In the genomic region with DNA sequence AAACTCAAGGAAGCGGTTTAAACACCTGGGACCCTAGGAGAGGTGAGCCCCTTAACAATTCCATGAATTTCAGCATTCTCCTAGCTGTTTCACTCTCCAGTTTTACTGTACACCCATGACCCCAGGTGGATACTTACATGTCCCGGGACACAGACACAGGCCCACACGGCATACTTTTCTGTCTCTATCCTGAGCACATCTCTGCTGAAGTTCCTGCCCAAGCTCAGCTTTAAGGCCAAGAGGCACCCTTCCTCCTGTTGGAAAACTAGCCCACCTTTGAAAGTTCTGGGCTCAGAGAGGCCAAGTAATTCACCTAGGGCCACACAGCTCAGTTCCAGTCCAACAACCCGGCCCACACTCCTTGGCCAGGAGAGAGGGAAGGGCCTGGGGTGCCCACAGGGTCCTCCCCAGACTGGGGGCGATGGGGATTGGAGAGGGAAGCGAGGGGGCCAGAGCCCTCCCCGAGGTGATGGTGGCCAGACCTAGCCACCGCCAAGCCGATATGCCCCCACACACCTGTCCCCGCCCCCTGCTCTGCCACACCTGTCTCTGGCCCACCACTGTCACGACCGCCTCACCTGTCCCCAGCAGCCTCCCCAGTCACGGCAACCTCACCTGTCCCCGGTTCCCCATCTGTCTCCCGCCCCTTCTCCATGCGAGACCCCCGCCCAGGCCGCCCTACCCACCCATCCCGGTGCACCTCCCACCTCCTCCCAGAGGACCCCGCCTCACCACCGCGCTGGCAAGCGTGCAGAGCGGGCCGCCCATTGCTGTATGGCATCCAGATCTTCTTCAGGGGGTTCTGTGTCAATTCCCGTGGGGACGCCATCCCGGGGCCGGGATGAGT, we compare ENCODE assay signal across 8 cellular contexts. TPM values are rescaled to one million over a fixed set of nuclear protein-coding genes. Genes with fewer than 3 reads are reported as not detected.
A peak's percentile ranks its signal among the peaks of the same experiment; 100 is the strongest.
DNase-seq lines count a peak whose midpoint lies in the region; ATAC-seq and TF ChIP-seq lines count a peak whose summit lies in the region.

No MANE protein-coding gene starts in this region.

- H3K9me3 Mint-ChIP-seq in central memory CD8-positive, alpha-beta T cell: no peaks in the 10 kb centered on the region
- no peaks in the 10 kb centered on the region for H3K9me3 Mint-ChIP-seq in naive thymus-derived CD4-positive, alpha-beta T cell

- H3K27me3 ChIP-seq in BJ (ENCODE audit: control insufficient read depth, insufficient read depth, low read length): no peaks in the 10 kb centered on the region
- H3K27me3 ChIP-seq in naive thymus-derived CD4-positive, alpha-beta T cell (ENCODE audit: control insufficient read depth in 2 of 2, insufficient read depth in 2 of 2, low read length in 2 of 2): no peaks in the 10 kb centered on the region

- intact Hi-C loops in naive thymus-derived CD4-positive, alpha-beta T cell (cut with micrococcal nuclease): loop anchor here (1.0 to 10.0 kb wide), 20 partner anchors 41 to 1579 kb away; partner anchors contain the start of genes CDC25A (in 2 of the 2), NDUFAF3 (in 2 of the 2), WDR6 (in 2 of the 2) and CCDC12 (in 1 of the 2)

- peaks cover 5 to 10% of the 10 kb centered on the region in 2 donors for H3K4me1 ChIP-seq in naive thymus-derived CD4-positive, alpha-beta T cell (ENCODE audit: control insufficient read depth in 2 of 2, insufficient read depth in 2 of 2, low read length in 2 of 2)

- H3K4me1 Mint-ChIP-seq in central memory CD8-positive, alpha-beta T cell: peaks cover 32% of the 10 kb centered on the region
- H3K4me1 Mint-ChIP-seq in naive thymus-derived CD4-positive, alpha-beta T cell: peaks cover 11 to 66% (median 24%) of the 10 kb centered on the region in 7 donors

- peak overlapping the region; percentile 88 for H3K27ac Mint-ChIP-seq in central memory CD8-positive, alpha-beta T cell (ENCODE audit: low read depth)
- H3K27ac Mint-ChIP-seq in naive thymus-derived CD4-positive, alpha-beta T cell: peak overlapping the region; percentile 62 to 90 (median 80)

- peaks cover 6% of the 10 kb centered on the region; the same call in 1 of the 2 replicates for H3K36me3 ChIP-seq in BJ (ENCODE audit: control insufficient read depth, insufficient read depth, low read length)
- no peaks in the 10 kb centered on the region for H3K36me3 ChIP-seq in naive thymus-derived CD4-positive, alpha-beta T cell (ENCODE audit: control insufficient read depth in 2 of 3, insufficient read depth in 3 of 3, low read length in 3 of 3)

- peak overlapping the region; percentile 89 for H3K4me3 ChIP-seq in BJ (ENCODE audit: low read depth, low read length)
- H3K4me3 ChIP-seq in naive thymus-derived CD4-positive, alpha-beta T cell (ENCODE audit: low read length): peak overlapping the region; percentile 61

- CTCF ChIA-PET in BJ (lab: Yijun Ruan, JAX): interaction anchor here (0.7 to 2.8 kb wide), 11 partner anchors 12 to 156 kb away, joined by 3 to 9 read pairs (median 4); partner anchors contain the start of gene SLC26A6
- CTCF ChIA-PET in naive thymus-derived CD4-positive, alpha-beta T cell (lab: Charles Lee): interaction anchor here (0.5 to 3.7 kb wide), 15 partner anchors 47 to 1080 kb away, joined by 3 to 39 read pairs (median 4); partner anchors contain the start of genes CCDC51, SCAP, TMA7 and UQCRC1

- H3K27ac ChIP-seq in naive thymus-derived CD4-positive, alpha-beta T cell (ENCODE audit: low read depth, low read length): peak overlapping the region; percentile 52

- peak overlapping the region; percentile 87 for H3K4me3 Mint-ChIP-seq in central memory CD8-positive, alpha-beta T cell
- peak overlapping the region; percentile 77 to 93 (median 84) for H3K4me3 Mint-ChIP-seq in naive thymus-derived CD4-positive, alpha-beta T cell

- no peak for DNase-seq in BJ (ENCODE audit: low read depth)
- DNase-seq in HuH-7 (ENCODE audit: low spot score): peak; percentile 10
- DNase-seq in central memory CD8-positive, alpha-beta T cell (ENCODE audit: low spot score in 2 of 2): no peak
- peak in 2 of 9 donors; percentile 36 to 38 for DNase-seq in naive thymus-derived CD4-positive, alpha-beta T cell
- DNase-seq in cerebellar cortex (ENCODE audit: low spot score): no peak
- no peak for DNase-seq in putamen (ENCODE audit: low spot score)
- no peak for DNase-seq in amniotic stem cell (lab: John Stamatoyannopoulos, UW)

- peaks cover 8% of the 10 kb centered on the region for H3K36me3 Mint-ChIP-seq in central memory CD8-positive, alpha-beta T cell (ENCODE audit: insufficient read depth)
- H3K36me3 Mint-ChIP-seq in naive thymus-derived CD4-positive, alpha-beta T cell: peaks cover 0 to 16% (median 0%) of the 10 kb centered on the region in 5 donors

- peaks cover 10% of the 10 kb centered on the region for H3K27me3 Mint-ChIP-seq in central memory CD8-positive, alpha-beta T cell
- H3K27me3 Mint-ChIP-seq in naive thymus-derived CD4-positive, alpha-beta T cell: peaks cover 0 to 3% (median 0%) of the 10 kb centered on the region in 5 donors

- no peak for TF ChIP-seq CTCF in BJ (IDR thresholded peaks at IDR 0.05; ENCODE audit: insufficient read depth, low read depth, low read length)

- no peak for ATAC-seq in central memory CD8-positive, alpha-beta T cell (replicated peaks; ENCODE audit: extremely low read depth, poor library complexity, severe bottlenecking)
- no peak for ATAC-seq in naive thymus-derived CD4-positive, alpha-beta T cell
- ATAC-seq in GM21390 (IDR thresholded peaks at IDR 0.05; ENCODE audit: unreplicated experiment): no peak

- POLR2A ChIA-PET in BJ (lab: Charles Lee): interaction anchor here (0.8 to 1.4 kb wide), 2 partner anchors 79 to 114 kb away, joined by 3 read pairs; partner anchors contain the start of gene SLC26A6
- POLR2A ChIA-PET in naive thymus-derived CD4-positive, alpha-beta T cell (lab: Charles Lee): interaction anchor here (0.7 to 2.5 kb wide), 10 partner anchors 52 to 285 kb away, joined by 3 to 13 read pairs (median 4); partner anchors contain the start of genes CCDC51, SHISA5, SLC26A6 and TMA7

- H3K9me3 ChIP-seq in naive thymus-derived CD4-positive, alpha-beta T cell (ENCODE audit: control insufficient read depth in 2 of 3, low read length in 3 of 3): no peaks in the 10 kb centered on the region

RNA-seq across cellular contexts. Expression of gene PFKFB4, which starts 0.4 kb away (rescaled TPM):
- polyA plus RNA-seq in BJ (2011; rRNA removed): 9.8 and 12.8 TPM in 2 replicates
- polyA minus RNA-seq in BJ (2011; rRNA and poly(A)+ RNA removed): 7.0 and 13.4 TPM in 2 replicates
- total RNA-seq in naive thymus-derived CD4-positive, alpha-beta T cell: 10 to 100 TPM in 2 of 5 experiments, 1 to 10 TPM in 3; 3.0 to 64.2 (median 3.7) TPM
- 1 to 10 TPM; 2.6 to 3.4 TPM for polyA plus RNA-seq in naive thymus-derived CD4-positive, alpha-beta T cell

RNA-seq across cellular contexts. Expression of gene UCN2, which starts 7.4 kb away (rescaled TPM):
- 2.3 and 4.5 TPM in 2 replicates for polyA plus RNA-seq in BJ (2011; rRNA removed)
- 1.9 and 3.4 TPM in 2 replicates for polyA minus RNA-seq in BJ (2011; rRNA and poly(A)+ RNA removed)
- total RNA-seq in naive thymus-derived CD4-positive, alpha-beta T cell: under 1 TPM in 1 of 5 experiments, not detected in 4; 0.51 TPM
- polyA plus RNA-seq in naive thymus-derived CD4-positive, alpha-beta T cell: not detected

RNA-seq across cellular contexts. Expression of gene COL7A1, which starts 39.0 kb away (rescaled TPM):
- 41.6 and 60.8 TPM in 2 replicates for polyA plus RNA-seq in BJ (2011; rRNA removed)
- 46.6 and 46.9 TPM in 2 replicates for polyA minus RNA-seq in BJ (2011; rRNA and poly(A)+ RNA removed)
- 1 to 10 TPM in 3 of 5 experiments, under 1 TPM in 2; 0.71 to 3.4 (median 1.2) TPM for total RNA-seq in naive thymus-derived CD4-positive, alpha-beta T cell
- polyA plus RNA-seq in naive thymus-derived CD4-positive, alpha-beta T cell: not detected

RNA-seq across cellular contexts. Expression of gene SHISA5, which starts 52.2 kb away (rescaled TPM):
- 140 and 217 TPM in 2 replicates for polyA plus RNA-seq in BJ (2011; rRNA removed)
- 130 and 156 TPM in 2 replicates for polyA minus RNA-seq in BJ (2011; rRNA and poly(A)+ RNA removed)
- total RNA-seq in naive thymus-derived CD4-positive, alpha-beta T cell: 100 to 1,000 TPM; 147 to 236 (median 182) TPM
- 100 to 1,000 TPM; 348 to 383 TPM for polyA plus RNA-seq in naive thymus-derived CD4-positive, alpha-beta T cell

RNA-seq across cellular contexts. Expression of gene UQCRC1, which starts 53.3 kb away (rescaled TPM):
- polyA plus RNA-seq in BJ (2011; rRNA removed): 426 and 662 TPM in 2 replicates
- polyA minus RNA-seq in BJ (2011; rRNA and poly(A)+ RNA removed): 589 and 965 TPM in 2 replicates
- 100 to 1,000 TPM in 2 of 5 experiments, 10 to 100 TPM in 3; 77.3 to 156 (median 91.7) TPM for total RNA-seq in naive thymus-derived CD4-positive, alpha-beta T cell
- polyA plus RNA-seq in naive thymus-derived CD4-positive, alpha-beta T cell: 100 to 1,000 TPM; 151 to 164 TPM

Comparison
In these comparisons a context has a peak if more than half of its experiments do, and no peak if none do; other contexts are left out.
1. RNA of gene COL7A1, which starts 39.0 kb away (polyA plus RNA-seq): 41.6 to 60.8 TPM in BJ; not detected in naive thymus-derived CD4-positive, alpha-beta T cell; every median in the first group is over 10 times any median in the second.